Comparison of ENCODE assay signal across 12 cellular contexts in genomic region chr10:69056536-69057260, GRCh38. TPM values are rescaled to one million over a fixed set of nuclear protein-coding genes. Genes with fewer than 3 reads are reported as not detected.
A peak's percentile ranks its signal among the peaks of the same experiment; 100 is the strongest.
DNase-seq lines count a peak whose midpoint lies in the region; ATAC-seq and TF ChIP-seq lines count a peak whose summit lies in the region.
"Had no signal": no experiment of that assay in that cellular context is flagged by ENCODE, and none has a peak within 500 bp of the region (broad histone marks: within the 10 kb centered on the region; RNA-seq: fewer than 3 reads in every experiment).

No MANE protein-coding gene starts in this region.

- TF ChIP-seq CTCF in tibial artery (IDR thresholded peaks at IDR 0.05) = no peak
- no peak for TF ChIP-seq CTCF in omental fat pad (IDR thresholded peaks at IDR 0.05)

- peak overlapping the region; percentile 46 for H3K27ac Mint-ChIP-seq in activated naive CD4-positive, alpha-beta T cell treated with anti-CD3 and anti-CD28 coated beads, Interleukin-2, amount 50 U/mL, for 24 hours
- H3K27ac Mint-ChIP-seq in activated naive CD4-positive, alpha-beta T cell treated with anti-CD3 and anti-CD28 coated beads, Interleukin-2, amount 50 U/mL, for 72 hours = peak overlapping the region in 1 of 2 donors; percentile 92
- H3K27ac Mint-ChIP-seq: type B pancreatic cell had no signal

- peak overlapping the region; percentile 2 for H3K27ac ChIP-seq in angular gyrus (ENCODE audit: low read depth, low read length)
- H3K27ac ChIP-seq in muscle layer of duodenum (ENCODE audit: low read length) = peak overlapping the region; percentile 81
- H3K27ac ChIP-seq in tibial artery = peak overlapping the region; percentile 15 to 29

- H3K4me1 ChIP-seq in muscle layer of duodenum (ENCODE audit: control insufficient read depth in 1 of 2, insufficient read depth in 2 of 2, low read length in 2 of 2) (peaks cover 0 to 6% of the 10 kb centered on the region in 2 donors), tibial artery (peaks cover 0 to 13% (median 8%) of the 10 kb centered on the region in 4 donors)

- H3K36me3 ChIP-seq in muscle layer of duodenum (ENCODE audit: control insufficient read depth in 1 of 2, insufficient read depth in 2 of 2, low read length in 2 of 2) (peaks cover 0 to 1% of the 10 kb centered on the region in 2 donors), tibial artery (no peaks in the 10 kb centered on the region)

- H3K27me3 ChIP-seq in muscle layer of duodenum (ENCODE audit: low read depth, low read length) = no peaks in the 10 kb centered on the region
- peaks cover 0 to 5% of the 10 kb centered on the region in 2 donors for H3K27me3 ChIP-seq in tibial artery

- H3K36me3 Mint-ChIP-seq in activated naive CD4-positive, alpha-beta T cell treated with anti-CD3 and anti-CD28 coated beads, Interleukin-2, amount 50 U/mL, for 24 hours = no peaks in the 10 kb centered on the region
- peaks cover 0 to 5% of the 10 kb centered on the region in 2 donors for H3K36me3 Mint-ChIP-seq in activated naive CD4-positive, alpha-beta T cell treated with anti-CD3 and anti-CD28 coated beads, Interleukin-2, amount 50 U/mL, for 72 hours
- H3K36me3 Mint-ChIP-seq: type B pancreatic cell had no signal

- no peak overlapping the region for H3K4me3 ChIP-seq in muscle layer of duodenum (ENCODE audit: low read depth in 1 of 2, low read length in 2 of 2)
- H3K4me3 ChIP-seq in tibial artery = no peak overlapping the region

- H3K4me3 Mint-ChIP-seq in activated naive CD4-positive, alpha-beta T cell treated with anti-CD3 and anti-CD28 coated beads, Interleukin-2, amount 50 U/mL, for 24 hours = no peak overlapping the region
- H3K4me3 Mint-ChIP-seq: nephron progenitor cell, type B pancreatic cell had no signal

- no peaks in the 10 kb centered on the region for H3K9me3 Mint-ChIP-seq in activated naive CD4-positive, alpha-beta T cell treated with anti-CD3 and anti-CD28 coated beads, Interleukin-2, amount 50 U/mL, for 24 hours
- peaks cover 0 to 4% of the 10 kb centered on the region in 2 donors for H3K9me3 Mint-ChIP-seq in activated naive CD4-positive, alpha-beta T cell treated with anti-CD3 and anti-CD28 coated beads, Interleukin-2, amount 50 U/mL, for 72 hours
- H3K9me3 Mint-ChIP-seq: nephron progenitor cell, type B pancreatic cell had no signal

- DNase-seq in activated naive CD4-positive, alpha-beta T cell treated with anti-CD3 and anti-CD28 coated beads, Interleukin-2, amount 50 U/mL, for 72 hours (ENCODE audit: low spot score in 2 of 2) = no peak
- DNase-seq in tibial artery = no peak
- DNase-seq in omental fat pad (ENCODE audit: low spot score) = no peak
- no peak for DNase-seq in A172 (ENCODE audit: low spot score)
- DNase-seq: cortex of kidney; nephron progenitor cell; stimulated activated CD4-positive, alpha-beta T cell treated with anti-CD3 and anti-CD28 coated beads, Interleukin-2, amount 100 ng/mL, for 48 hours had no signal

- no peak for ATAC-seq in activated naive CD4-positive, alpha-beta T cell treated with anti-CD3 and anti-CD28 coated beads, Interleukin-2, amount 50 U/mL, for 72 hours
- ATAC-seq in omental fat pad (ENCODE audit: low FRiP score) (no peak), GM19397 (IDR thresholded peaks at IDR 0.05; ENCODE audit: unreplicated experiment) (no peak)

- H3K27me3 Mint-ChIP-seq in activated naive CD4-positive, alpha-beta T cell treated with anti-CD3 and anti-CD28 coated beads, Interleukin-2, amount 50 U/mL, for 24 hours = no peaks in the 10 kb centered on the region

- intact Hi-C loops in tibial artery (cut with DNase I; ENCODE audit: low total_unique reads) = no loop called here

- H3K9me3 ChIP-seq in muscle layer of duodenum (ENCODE audit: control insufficient read depth in 1 of 2, low read length in 2 of 2) (no peaks in the 10 kb centered on the region), tibial artery (no peaks in the 10 kb centered on the region)

- H3K4me1 Mint-ChIP-seq in activated naive CD4-positive, alpha-beta T cell treated with anti-CD3 and anti-CD28 coated beads, Interleukin-2, amount 50 U/mL, for 24 hours = peaks cover 47% of the 10 kb centered on the region

RNA-seq across cellular contexts. Expression of gene SRGN, which starts 31.2 kb away (rescaled TPM):
- 100 to 1,000 TPM; 150 to 490 TPM for total RNA-seq in activated naive CD4-positive, alpha-beta T cell treated with anti-CD3 and anti-CD28 coated beads, Interleukin-2, amount 50 U/mL, for 72 hours
- 100 to 1,000 TPM; 289 to 481 (median 419) TPM for total RNA-seq in omental fat pad
- total RNA-seq in A172 (2014; rRNA removed; shearing (Covaris generic)) = 125 and 182 TPM in 2 replicates

Comparison
In these comparisons a context has a peak if more than half of its experiments do, and no peak if none do; other contexts are left out.
1. H3K27ac ChIP-seq: peak in every context shown above with its lines; median percentile 81 in muscle layer of duodenum; 22 in tibial artery; 2 in angular gyrus.